ENCODE assay signal across 20 cellular contexts in the genomic region with DNA sequence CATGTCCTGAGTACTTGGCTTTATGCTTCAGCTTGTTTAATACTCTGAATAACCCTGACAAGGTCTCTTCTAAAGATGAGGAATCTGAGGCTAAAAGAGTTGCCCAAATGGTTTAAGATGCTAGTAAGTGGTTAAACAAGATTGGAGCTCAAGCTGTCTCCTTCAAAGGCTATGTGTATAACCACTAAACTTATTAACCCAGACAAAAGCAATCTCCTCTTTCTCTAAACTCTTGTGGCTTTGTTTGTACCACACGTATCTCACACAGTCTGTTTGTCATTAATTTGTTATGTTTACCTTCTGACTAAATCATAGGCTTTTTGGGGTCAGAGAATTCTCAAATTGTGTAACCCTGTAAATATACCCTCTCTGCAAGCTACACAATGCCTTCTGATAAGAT.
DNase-seq lines count a peak whose midpoint lies in the region; ATAC-seq and TF ChIP-seq lines count a peak whose summit lies in the region.
"Had no signal": no experiment of that assay in that cellular context is flagged by ENCODE, and none has a peak within 500 bp of the region (broad histone marks: within the 10 kb centered on the region; RNA-seq: fewer than 3 reads in every experiment).

No MANE protein-coding gene starts in this region.

- H3K4me1 Mint-ChIP-seq in endothelial cell (ENCODE audit: unreplicated experiment) (peaks cover 20% of the 10 kb centered on the region), progenitor cell of endocrine pancreas (ENCODE audit: low read depth) (peaks cover 25% of the 10 kb centered on the region)
- no peaks in the 10 kb centered on the region for H3K4me1 Mint-ChIP-seq in naive thymus-derived CD4-positive, alpha-beta T cell
- H3K4me1 Mint-ChIP-seq: H9 had no signal

- H3K9me3 ChIP-seq in PC-9 (ENCODE audit: insufficient read depth, low read depth): peaks cover 3% of the 10 kb centered on the region
- H3K9me3 ChIP-seq in naive thymus-derived CD4-positive, alpha-beta T cell (ENCODE audit: control insufficient read depth in 2 of 3, low read length in 3 of 3): no peaks in the 10 kb centered on the region

- H3K27me3 Mint-ChIP-seq in endothelial cell (ENCODE audit: unreplicated experiment) (no peaks in the 10 kb centered on the region), progenitor cell of endocrine pancreas (no peaks in the 10 kb centered on the region)
- H3K27me3 Mint-ChIP-seq in naive thymus-derived CD4-positive, alpha-beta T cell: peaks cover 7 to 36% (median 24%) of the 10 kb centered on the region in 5 donors

- BruUV-seq in PC-9 (replicated peaks; lab: Mats Ljungman, UMichigan): no TSS peak

- H3K9me2 ChIP-seq in PC-9 (ENCODE audit: insufficient read depth): no peaks in the 10 kb centered on the region

- peaks cover 6% of the 10 kb centered on the region for H3K9me3 Mint-ChIP-seq in endothelial cell (ENCODE audit: unreplicated experiment)
- peaks cover 13% of the 10 kb centered on the region for H3K9me3 Mint-ChIP-seq in progenitor cell of endocrine pancreas (ENCODE audit: low read depth)
- H3K9me3 Mint-ChIP-seq in naive thymus-derived CD4-positive, alpha-beta T cell: no peaks in the 10 kb centered on the region
- H3K9me3 Mint-ChIP-seq: H9 had no signal

- H3K36me3 Mint-ChIP-seq in endothelial cell (ENCODE audit: low read depth, unreplicated experiment) (no peaks in the 10 kb centered on the region), progenitor cell of endocrine pancreas (ENCODE audit: insufficient read depth) (no peaks in the 10 kb centered on the region)
- H3K36me3 Mint-ChIP-seq in naive thymus-derived CD4-positive, alpha-beta T cell: no peaks in the 10 kb centered on the region

- no peaks in the 10 kb centered on the region for H3K27me3 ChIP-seq in PC-9 (ENCODE audit: insufficient read depth, low read depth)
- H3K27me3 ChIP-seq in naive thymus-derived CD4-positive, alpha-beta T cell (ENCODE audit: control insufficient read depth in 2 of 2, insufficient read depth in 2 of 2, low read length in 2 of 2): no peaks in the 10 kb centered on the region

- no peak overlapping the region for H3K4me2 ChIP-seq in PC-9
- H3K4me2 ChIP-seq: KMS-11 had no signal

- CTCF ChIA-PET in PC-9 (lab: Charles Lee): no interaction called here
- CTCF ChIA-PET in naive thymus-derived CD4-positive, alpha-beta T cell (lab: Charles Lee): no interaction called here

- no peak overlapping the region for H3K4me3 ChIP-seq in PC-9
- no peak overlapping the region for H3K4me3 ChIP-seq in naive thymus-derived CD4-positive, alpha-beta T cell (ENCODE audit: low read length)

- ATAC-seq in naive thymus-derived CD4-positive, alpha-beta T cell: no peak
- no peak for ATAC-seq in GM19455 (IDR thresholded peaks at IDR 0.05; ENCODE audit: unreplicated experiment)
- ATAC-seq: PC-3 had no signal

- POLR2A ChIA-PET in PC-9 (lab: Charles Lee; ENCODE audit: unreplicated experiment): no interaction called here
- POLR2A ChIA-PET in naive thymus-derived CD4-positive, alpha-beta T cell (lab: Charles Lee): no interaction called here

- H3F3A ChIP-seq in PC-9 (ENCODE audit: insufficient read depth, low read depth): no peaks in the 10 kb centered on the region

- TF ChIP-seq CTCF in AG09319 (IDR thresholded peaks at IDR 0.05; ENCODE audit: low read depth, low read length) (no peak), PC-9 (conservative IDR thresholded peaks at IDR 0.05) (no peak), endothelial cell (IDR thresholded peaks at IDR 0.05; ENCODE audit: unreplicated experiment) (no peak), progenitor cell of endocrine pancreas (IDR thresholded peaks at IDR 0.05; ENCODE audit: unreplicated experiment) (no peak)

- 0 out of 2 replicates have a peak, but pooled peaks cover 5% of the 10 kb centered on the region for H3K4me1 ChIP-seq in PC-9 (replicated peaks; ENCODE audit: insufficient read depth)
- H3K4me1 ChIP-seq in naive thymus-derived CD4-positive, alpha-beta T cell (ENCODE audit: control insufficient read depth in 2 of 2, insufficient read depth in 2 of 2, low read length in 2 of 2): no peaks in the 10 kb centered on the region

- H3K4me3 Mint-ChIP-seq in endothelial cell (ENCODE audit: unreplicated experiment) (no peak overlapping the region), progenitor cell of endocrine pancreas (ENCODE audit: low read depth) (no peak overlapping the region)
- H3K4me3 Mint-ChIP-seq in naive thymus-derived CD4-positive, alpha-beta T cell: no peak overlapping the region
- H3K4me3 Mint-ChIP-seq: H9 had no signal

- no peak overlapping the region for H3K27ac ChIP-seq in PC-9
- H3K27ac ChIP-seq in naive thymus-derived CD4-positive, alpha-beta T cell (ENCODE audit: low read depth, low read length): no peak overlapping the region
- H3K27ac ChIP-seq: C4-2B, HL-60, KMS-11 had no signal

- DNase-seq in AG09319 (ENCODE audit: extremely low read depth, low read depth): peak; percentile 31
- peak in 1 of 2 experiments; percentile 39 for DNase-seq in PC-9
- DNase-seq in endothelial cell (ENCODE audit: low spot score): no peak
- DNase-seq in progenitor cell of endocrine pancreas (ENCODE audit: low spot score, unreplicated experiment): no peak
- DNase-seq in activated T-cell treated with anti-CD3 and anti-CD28 coated beads, Interleukin-2, amount 50 U/mL, for 48 hours: no peak
- DNase-seq in naive thymus-derived CD4-positive, alpha-beta T cell: no peak
- DNase-seq in effector CD8-positive, alpha-beta T cell (lab: John Stamatoyannopoulos, UW): no peak
- DNase-seq: 8988T, DMS 273 treated with DMSO at 0.1 percent for 48 hours, GDM1, H9, NCI-H1417 treated with DMSO at 0.1 percent for 48 hours, NCI-H187 treated with DMSO at 0.1 percent for 48 hours, NCI-H226, NCI-H524 had no signal

- peak overlapping the region; percentile 36; the same call in 1 of the 2 replicates for H2AFZ ChIP-seq in PC-9

- no peaks in the 10 kb centered on the region for H3K79me2 ChIP-seq in PC-9 (ENCODE audit: low read depth)

- no peaks in the 10 kb centered on the region for H4K20me1 ChIP-seq in PC-9 (ENCODE audit: insufficient read depth)

- H3K36me3 ChIP-seq in PC-9 (ENCODE audit: low read depth): no peaks in the 10 kb centered on the region
- no peaks in the 10 kb centered on the region for H3K36me3 ChIP-seq in naive thymus-derived CD4-positive, alpha-beta T cell (ENCODE audit: control insufficient read depth in 2 of 3, insufficient read depth in 3 of 3, low read length in 3 of 3)

- intact Hi-C loops in PC-9 (cut with micrococcal nuclease; ENCODE audit: unreplicated experiment): no loop called here
- intact Hi-C loops in naive thymus-derived CD4-positive, alpha-beta T cell (cut with micrococcal nuclease): no loop called here

- H3K27ac Mint-ChIP-seq in endothelial cell (ENCODE audit: unreplicated experiment) (peak overlapping the region; percentile 27), progenitor cell of endocrine pancreas (peak overlapping the region; percentile 33)
- no peak overlapping the region for H3K27ac Mint-ChIP-seq in naive thymus-derived CD4-positive, alpha-beta T cell
- H3K27ac Mint-ChIP-seq: H9 had no signal

Comparison
In these comparisons a context has a peak if more than half of its experiments do, and no peak if none do; other contexts are left out.
1. H3K27ac Mint-ChIP-seq: peak in endothelial cell (single experiment) and progenitor cell of endocrine pancreas (single experiment); none in naive thymus-derived CD4-positive, alpha-beta T cell (0 of 9).